16 cellular contexts compared by ENCODE assay signal in genomic region chr20:32487381-32487780, GRCh38.
"Had no signal": no experiment of that assay in that cellular context is flagged by ENCODE, and none has a peak within 500 bp of the region (broad histone marks: within the 10 kb centered on the region; RNA-seq: fewer than 3 reads in every experiment).

No MANE protein-coding gene starts in this region.

- H3K9me3 Mint-ChIP-seq: activated T-helper 1 cell treated with anti-CD3 and anti-CD28 coated beads, Interleukin-12 subunit alpha, Interleukin-12 subunit beta, Interleukin-2, Interleukin-4 antibody, amounts not matched to agents 30 ng/mL and 10 ng/mL and 1 ng/mL, durations not matched to agents 14 hours and 24 hours and 36 hours had no signal

- H3K4me3 Mint-ChIP-seq: activated naive CD8-positive, alpha-beta T cell treated with anti-CD3 and anti-CD28 coated beads, Interleukin-2, amount 50 U/mL, for 24 hours; activated T-helper 1 cell treated with anti-CD3 and anti-CD28 coated beads, Interleukin-12 subunit alpha, Interleukin-12 subunit beta, Interleukin-2, Interleukin-4 antibody, amounts not matched to agents 30 ng/mL and 10 ng/mL and 1 ng/mL, durations not matched to agents 14 hours and 24 hours and 36 hours; memory B cell; stimulated activated naive B cell treated with anti-CD40 and anti-IgM and Interleukin-4, amounts not matched to agents 10 μg/mL and 1 μg/mL and 100 μg/mL, for 72 hours; WTC11 had no signal

- H3K27me3 ChIP-seq: thyroid gland had no signal

- H3K36me3 ChIP-seq: left ventricle myocardium inferior, thyroid gland had no signal

- ATAC-seq: activated naive CD8-positive, alpha-beta T cell treated with anti-CD3 and anti-CD28 coated beads, Interleukin-2, amount 50 U/mL, for 24 hours; stimulated activated naive B cell treated with anti-CD40 and anti-IgM and Interleukin-4, amounts not matched to agents 10 μg/mL and 1 μg/mL and 100 μg/mL, for 72 hours; WTC11 had no signal

- H3K36me3 Mint-ChIP-seq: WTC11 had no signal

- H3K9ac ChIP-seq: parathyroid adenoma had no signal

- H3K9me3 ChIP-seq: left ventricle myocardium inferior, thyroid gland had no signal

- H3K4me1 ChIP-seq: parathyroid adenoma had no signal

- H3K4me3 ChIP-seq: left ventricle myocardium inferior, thyroid gland had no signal

- DNase-seq: activated CD4-positive, alpha-beta T cell treated with anti-CD3 and anti-CD28 coated beads for 4 hours; activated naive CD4-positive, alpha-beta T cell; activated naive CD8-positive, alpha-beta T cell treated with anti-CD3 and anti-CD28 coated beads, Interleukin-2, amount 50 U/mL, for 24 hours; left ventricle myocardium inferior; stimulated activated CD4-positive, alpha-beta T cell treated with anti-CD3 and anti-CD28 coated beads, Interleukin-2, amount 100 ng/mL, for 48 hours; stimulated activated naive B cell treated with anti-CD40 and anti-IgM and Interleukin-4, amounts not matched to agents 10 μg/mL and 1 μg/mL and 100 μg/mL, for 72 hours; thyroid gland had no signal

- FAIRE-seq: astrocyte, bronchial epithelial cell, islet of Langerhans, TTC549, urothelium cell line had no signal

- H3K27me3 Mint-ChIP-seq: activated naive CD8-positive, alpha-beta T cell treated with anti-CD3 and anti-CD28 coated beads, Interleukin-2, amount 50 U/mL, for 24 hours; stimulated activated naive B cell treated with anti-CD40 and anti-IgM and Interleukin-4, amounts not matched to agents 10 μg/mL and 1 μg/mL and 100 μg/mL, for 72 hours had no signal

- H3K79me2 ChIP-seq: parathyroid adenoma had no signal

- H3K27ac Mint-ChIP-seq: activated naive CD8-positive, alpha-beta T cell treated with anti-CD3 and anti-CD28 coated beads, Interleukin-2, amount 50 U/mL, for 24 hours; activated T-helper 1 cell treated with anti-CD3 and anti-CD28 coated beads, Interleukin-12 subunit alpha, Interleukin-12 subunit beta, Interleukin-2, Interleukin-4 antibody, amounts not matched to agents 30 ng/mL and 10 ng/mL and 1 ng/mL, durations not matched to agents 14 hours and 24 hours and 36 hours; memory B cell; WTC11 had no signal

- H2AFZ ChIP-seq: parathyroid adenoma had no signal

- H3K27ac ChIP-seq: left ventricle myocardium inferior, parathyroid adenoma, thyroid gland had no signal
